13 cellular contexts compared by ENCODE assay signal in the genomic region with DNA sequence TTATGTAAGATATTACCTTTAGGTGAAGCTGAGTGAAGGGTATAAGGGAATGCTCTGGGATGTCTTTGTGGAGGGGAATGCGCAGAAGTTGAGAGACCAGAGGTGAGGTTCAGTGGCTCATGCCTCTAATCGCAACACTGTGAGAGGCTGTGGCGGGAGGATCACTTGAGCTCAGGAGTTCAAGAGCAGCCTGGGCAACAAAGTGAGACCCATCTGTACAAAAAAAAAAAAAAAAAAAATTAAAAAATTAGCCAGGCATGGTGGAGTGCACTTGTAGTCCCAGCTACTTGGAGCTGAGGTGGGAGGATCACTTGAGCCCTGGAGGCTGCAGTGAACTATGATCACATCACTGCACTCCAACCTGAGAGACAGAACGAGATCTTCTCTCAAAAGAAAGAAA.
"Had no signal": no experiment of that assay in that cellular context is flagged by ENCODE, and none has a peak within 500 bp of the region (broad histone marks: within the 10 kb centered on the region; RNA-seq: fewer than 3 reads in every experiment).

No MANE protein-coding gene starts in this region.

- H3K27ac ChIP-seq: tibial artery had no signal

- H3K4me1 Mint-ChIP-seq: activated naive CD8-positive, alpha-beta T cell treated with anti-CD3 and anti-CD28 coated beads, Interleukin-2, amount 10 ng/mL, durations not matched to agents 7 days and 5 days had no signal

- H3K4me3 ChIP-seq: gastroesophageal sphincter, left lung, mucosa of descending colon, tibial artery had no signal

- DNase-seq: activated B cell treated with CpG ODN at 0.5 μM for 24 hours; activated CD4-positive, alpha-beta T cell treated with anti-CD3 and anti-CD28 coated beads, Interleukin-2, amount 10 ng/mL, durations not matched to agents 7 days and 5 days; activated CD8-positive, alpha-beta memory T cell treated with anti-CD3 and anti-CD28 coated beads for 24 hours; activated naive CD8-positive, alpha-beta T cell treated with anti-CD3 and anti-CD28 coated beads, Interleukin-2, amount 10 ng/mL, durations not matched to agents 7 days and 5 days; kidney; left lung; mucosa of descending colon; naive thymus-derived CD4-positive, alpha-beta T cell; stimulated activated CD4-positive, alpha-beta T cell treated with anti-CD3 and anti-CD28 coated beads, Interleukin-12 subunit alpha, Interleukin-12 subunit beta, amount 100 ng/mL, for 4 hours; stimulated activated CD4-positive, alpha-beta T cell treated with anti-CD3 and anti-CD28 coated beads, Interleukin-2, amount 100 ng/mL, for 24 hours; T-helper 2 cell; tibial artery had no signal

- H3K36me3 ChIP-seq: gastroesophageal sphincter, left lung, tibial artery had no signal

- H3K36me3 Mint-ChIP-seq: activated naive CD8-positive, alpha-beta T cell treated with anti-CD3 and anti-CD28 coated beads, Interleukin-2, amount 10 ng/mL, durations not matched to agents 7 days and 5 days; naive thymus-derived CD4-positive, alpha-beta T cell had no signal

- H3K27ac Mint-ChIP-seq: activated B cell treated with CpG ODN at 0.5 μM for 24 hours; activated CD4-positive, alpha-beta T cell treated with anti-CD3 and anti-CD28 coated beads, Interleukin-2, amount 10 ng/mL, durations not matched to agents 7 days and 5 days; activated naive CD8-positive, alpha-beta T cell treated with anti-CD3 and anti-CD28 coated beads, Interleukin-2, amount 10 ng/mL, durations not matched to agents 7 days and 5 days; naive thymus-derived CD4-positive, alpha-beta T cell had no signal

- H3K27me3 ChIP-seq: gastroesophageal sphincter, left lung, tibial artery had no signal

- H3K27me3 Mint-ChIP-seq: activated B cell treated with CpG ODN at 0.5 μM for 24 hours; activated naive CD8-positive, alpha-beta T cell treated with anti-CD3 and anti-CD28 coated beads, Interleukin-2, amount 10 ng/mL, durations not matched to agents 7 days and 5 days had no signal

- H3K4me3 Mint-ChIP-seq: activated B cell treated with CpG ODN at 0.5 μM for 24 hours; activated CD4-positive, alpha-beta T cell treated with anti-CD3 and anti-CD28 coated beads, Interleukin-2, amount 10 ng/mL, durations not matched to agents 7 days and 5 days; activated naive CD8-positive, alpha-beta T cell treated with anti-CD3 and anti-CD28 coated beads, Interleukin-2, amount 10 ng/mL, durations not matched to agents 7 days and 5 days; naive thymus-derived CD4-positive, alpha-beta T cell had no signal

- ATAC-seq: gastroesophageal sphincter; left lung; mucosa of descending colon; naive thymus-derived CD4-positive, alpha-beta T cell had no signal

- H3K9me3 ChIP-seq: gastroesophageal sphincter, left lung, mucosa of descending colon, tibial artery had no signal

- H3K9me3 Mint-ChIP-seq: activated B cell treated with CpG ODN at 0.5 μM for 24 hours; activated CD4-positive, alpha-beta T cell treated with anti-CD3 and anti-CD28 coated beads, Interleukin-2, amount 10 ng/mL, durations not matched to agents 7 days and 5 days; activated naive CD8-positive, alpha-beta T cell treated with anti-CD3 and anti-CD28 coated beads, Interleukin-2, amount 10 ng/mL, durations not matched to agents 7 days and 5 days had no signal
